Comparison of ENCODE assay signal across 14 cellular contexts in genomic region chr7:55548295-55548731, GRCh38. TPM values are rescaled to one million over a fixed set of nuclear protein-coding genes. Genes with fewer than 3 reads are reported as not detected.
DNase-seq lines count a peak whose midpoint lies in the region; ATAC-seq, FAIRE-seq and TF ChIP-seq lines count a peak whose summit lies in the region.
"Had no signal": no experiment of that assay in that cellular context is flagged by ENCODE, and none has a peak within 500 bp of the region (broad histone marks: within the 10 kb centered on the region; RNA-seq: fewer than 3 reads in every experiment).

No MANE protein-coding gene starts in this region.

- peaks cover 6% of the 10 kb centered on the region; the same call in 1 of the 2 replicates for H3K36me3 Mint-ChIP-seq in WTC11

- TF ChIP-seq CTCF in WTC11 (IDR thresholded peaks at IDR 0.05): no peak
- no peak for TF ChIP-seq CTCF in body of pancreas (IDR thresholded peaks at IDR 0.05)

- peaks cover 76% of the 10 kb centered on the region for H3K4me1 Mint-ChIP-seq in WTC11
- H3K4me1 Mint-ChIP-seq in stimulated activated naive CD8-positive, alpha-beta T cell treated with anti-CD3 and anti-CD28 coated beads, Interleukin-15, amount 100 ng/mL, for 72 hours: peaks cover 79% of the 10 kb centered on the region

- H3K4me3 ChIP-seq in body of pancreas: no peak overlapping the region
- H3K4me3 ChIP-seq: skin epidermis had no signal

- peaks cover 27% of the 10 kb centered on the region for H3K4me1 ChIP-seq in body of pancreas

- POLR2A ChIA-PET in WTC11 (lab: Charles Lee): no interaction called here

- no peak overlapping the region for H3K4me3 Mint-ChIP-seq in WTC11
- H3K4me3 Mint-ChIP-seq in stimulated activated naive CD8-positive, alpha-beta T cell treated with anti-CD3 and anti-CD28 coated beads, Interleukin-15, amount 100 ng/mL, for 72 hours: peak overlapping the region in 1 of 2 donors; percentile 22

- CTCF ChIA-PET in WTC11 (lab: Charles Lee): no interaction called here

- H3K27ac ChIP-seq in body of pancreas: no peak overlapping the region
- H3K27ac ChIP-seq: skin epidermis had no signal

- TF ChIP-seq POLR2A in GM12892 (IDR thresholded peaks at IDR 0.05; ENCODE audit: low read depth, low read length) (no peak), body of pancreas (IDR thresholded peaks at IDR 0.05) (no peak)

- WGBS in body of pancreas, 2 donors: 76% methylated on average over 7 of the region's 7 CpGs

- no peak overlapping the region for H3K27ac Mint-ChIP-seq in WTC11
- no peak overlapping the region for H3K27ac Mint-ChIP-seq in stimulated activated naive CD8-positive, alpha-beta T cell treated with anti-CD3 and anti-CD28 coated beads, Interleukin-15, amount 100 ng/mL, for 72 hours

- H3K9me3 Mint-ChIP-seq in WTC11: peaks cover 1% of the 10 kb centered on the region; the same call in 1 of the 2 replicates
- H3K9me3 Mint-ChIP-seq in stimulated activated naive CD8-positive, alpha-beta T cell treated with anti-CD3 and anti-CD28 coated beads, Interleukin-15, amount 100 ng/mL, for 72 hours: peaks cover 0 to 6% of the 10 kb centered on the region in 2 donors

- H3K27me3 Mint-ChIP-seq in WTC11 (ENCODE audit: low read depth): no peaks in the 10 kb centered on the region
- H3K27me3 Mint-ChIP-seq in stimulated activated naive CD8-positive, alpha-beta T cell treated with anti-CD3 and anti-CD28 coated beads, Interleukin-15, amount 100 ng/mL, for 72 hours: no peaks in the 10 kb centered on the region

- no peaks in the 10 kb centered on the region for H3K9me3 ChIP-seq in body of pancreas

- no peaks in the 10 kb centered on the region for H3K27me3 ChIP-seq in body of pancreas

- DNase-seq in GM12892 (ENCODE audit: insufficient read length) (no peak), WTC11 (ENCODE audit: low spot score) (no peak), D341Med (ENCODE audit: low spot score) (no peak), body of pancreas (no peak), Right ventricle myocardium inferior (ENCODE audit: missing footprints) (no peak)
- no peak for DNase-seq in stimulated activated naive CD8-positive, alpha-beta T cell treated with anti-CD3 and anti-CD28 coated beads, Interleukin-15, amount 100 ng/mL, for 72 hours
- DNase-seq: dermis blood vessel endothelial cell, glutamatergic neuron, IMR-90, NCI-H510A, T-helper 2 cell had no signal

- ATAC-seq in GM19455 (IDR thresholded peaks at IDR 0.05; ENCODE audit: unreplicated experiment): peak; percentile 39
- peak; percentile 29 for ATAC-seq in HG03025 (IDR thresholded peaks at IDR 0.05; ENCODE audit: low FRiP score, unreplicated experiment)
- 0 out of 2 replicates have a peak, but pooled peaks have one; percentile 10 for ATAC-seq in WTC11
- no peak for ATAC-seq in body of pancreas
- no peak for ATAC-seq in stimulated activated naive CD8-positive, alpha-beta T cell treated with anti-CD3 and anti-CD28 coated beads, Interleukin-15, amount 100 ng/mL, for 72 hours
- no peak for ATAC-seq in Right ventricle myocardium inferior

- peak; percentile 80 for FAIRE-seq in GM12892 (lab: Jason Lieb, UNC)

- intact Hi-C loops in body of pancreas (cut with DNase I): no loop called here
- intact Hi-C loops in Right ventricle myocardium inferior (cut with DNase I): no loop called here

- no peaks in the 10 kb centered on the region for H3K36me3 ChIP-seq in body of pancreas (replicated peaks in 1 of 2; ENCODE audit: insufficient read depth in 1 of 2, low read depth in 2 of 2)

TF ChIP-seq in WTC11, 78 proteins besides CTCF, POLR2A, EP300 and RAD21:
- no peak for TF ChIP-seq CDX4 (CRISPR knock-in tag; IDR thresholded peaks at IDR 0.05; ENCODE audit: borderline replicate concordance)
- no peak for TF ChIP-seq RORB (CRISPR knock-in tag; IDR thresholded peaks at IDR 0.05)
- TF ChIP-seq NR2C2 (CRISPR knock-in tag; IDR thresholded peaks at IDR 0.05): no peak
- TF ChIP-seq USF1 (CRISPR knock-in tag; IDR thresholded peaks at IDR 0.05): no peak
- TF ChIP-seq ESRRA (CRISPR knock-in tag; IDR thresholded peaks at IDR 0.05; ENCODE audit: borderline replicate concordance): no peak
- TF ChIP-seq ZBTB21 (CRISPR knock-in tag; IDR thresholded peaks at IDR 0.05; ENCODE audit: borderline replicate concordance): no peak
- no peak for TF ChIP-seq E2F5 (CRISPR knock-in tag; IDR thresholded peaks at IDR 0.05)
- TF ChIP-seq MLX (CRISPR knock-in tag; IDR thresholded peaks at IDR 0.05): no peak
- TF ChIP-seq JUN (CRISPR knock-in tag; IDR thresholded peaks at IDR 0.05): no peak
- TF ChIP-seq MYBL2 (CRISPR knock-in tag; IDR thresholded peaks at IDR 0.05): no peak
- no peak for TF ChIP-seq ERG (CRISPR knock-in tag; IDR thresholded peaks at IDR 0.05)
- no peak for TF ChIP-seq ZNF281 (CRISPR knock-in tag; IDR thresholded peaks at IDR 0.05)
- TF ChIP-seq PREB (CRISPR knock-in tag; IDR thresholded peaks at IDR 0.05; ENCODE audit: borderline replicate concordance): no peak
TF ChIP-seq in WTC11: peak in this region for 0.

RNA-seq across cellular contexts. Expression of gene VOPP1, which starts 24.0 kb away (rescaled TPM):
- 210 TPM for polyA plus RNA-seq in GM12892 (2012; ENCODE audit: missing spikeins)
- 57.0 to 63.9 TPM (median 60.3 TPM) in 3 replicates for total RNA-seq in WTC11 (2021)
- 10 to 100 TPM; 25.1 to 30.6 TPM for total RNA-seq in body of pancreas
- 23.1 TPM for total RNA-seq in Right ventricle myocardium inferior

Comparison
In these comparisons a context has a peak if more than half of its experiments do, and no peak if none do; other contexts are left out.
1. ATAC-seq: peak in GM19455 (single experiment), HG03025 (single experiment) and WTC11 (single experiment); none in body of pancreas (single experiment), stimulated activated naive CD8-positive, alpha-beta T cell treated with anti-CD3 and anti-CD28 coated beads, Interleukin-15, amount 100 ng/mL, for 72 hours (single experiment) and Right ventricle myocardium inferior (single experiment).